Comparison of ENCODE assay signal across 6 cellular contexts in genomic region chr1:9805972-9806371, GRCh38. TPM values are rescaled to one million over a fixed set of nuclear protein-coding genes. Genes with fewer than 3 reads are reported as not detected.
A peak's percentile ranks its signal among the peaks of the same experiment; 100 is the strongest.
DNase-seq lines count a peak whose midpoint lies in the region; TF ChIP-seq lines count a peak whose summit lies in the region.
"Not testable (repeated sequence)": the region's sequence is repeated elsewhere in the genome, so short reads cannot be mapped to it uniquely, and the experiment has no call there.

No MANE protein-coding gene starts in this region.

- H2AFZ ChIP-seq in OCI-LY1 (ENCODE audit: low read length) = not testable (repeated sequence)

- H3K4me3 ChIP-seq in BLaER1; OCI-LY1 (ENCODE audit: low read depth, low read length, poor library complexity, severe bottlenecking); WERI-Rb-1 (ENCODE audit: low read depth, low read length); thyroid gland (replicated peaks in 1 of 3): not testable (repeated sequence)

- not testable (repeated sequence) for H3K9me2 ChIP-seq in OCI-LY1 (ENCODE audit: low read depth, low read length)

- peaks cover 18% of the 10 kb centered on the region for H3K4me1 Mint-ChIP-seq in chondrocyte (ENCODE audit: low read depth)

- not testable (repeated sequence) for H3K27ac ChIP-seq in BLaER1
- H3K27ac ChIP-seq in OCI-LY1 (ENCODE audit: low read depth, low read length, poor library complexity, severe bottlenecking) (peak overlapping the region; percentile 30), WERI-Rb-1 (peak overlapping the region; percentile 27; the same call in 1 of the 2 replicates), thyroid gland (peak overlapping the region in 2 of 3 donors; percentile 24 to 50)

- TF ChIP-seq CTCF in OCI-LY1 (IDR thresholded peaks at IDR 0.05; ENCODE audit: low read length); WERI-Rb-1 (IDR thresholded peaks at IDR 0.05; ENCODE audit: low read depth, low read length); chondrocyte (IDR thresholded peaks at IDR 0.05); thyroid gland (IDR thresholded peaks at IDR 0.05): not testable (repeated sequence)

- H3K9me3 Mint-ChIP-seq in chondrocyte (ENCODE audit: low read depth) = not testable (repeated sequence)

- H3K4me3 Mint-ChIP-seq in chondrocyte (ENCODE audit: unreplicated experiment) = not testable (repeated sequence)

- H3K4me1 ChIP-seq in BLaER1 (peaks cover 36% of the 10 kb centered on the region), OCI-LY1 (ENCODE audit: insufficient read depth, low read length, severe bottlenecking) (peaks cover 73% of the 10 kb centered on the region), thyroid gland (peaks cover 38 to 66% of the 10 kb centered on the region in 2 donors)

- not testable (repeated sequence) for DNase-seq in WERI-Rb-1, thyroid gland
- DNase-seq in chondrocyte (ENCODE audit: low spot score) (peak; percentile 12), mesenteric fat pad (ENCODE audit: low spot score) (peak; percentile 43)

- H3K27me3 Mint-ChIP-seq in chondrocyte (ENCODE audit: low read depth) = not testable (repeated sequence)

- peaks cover 98% of the 10 kb centered on the region for H4K20me1 ChIP-seq in BLaER1
- H4K20me1 ChIP-seq in OCI-LY1 (ENCODE audit: insufficient read depth, low read length) = not testable (repeated sequence)

- intact Hi-C loops in thyroid gland (cut with DNase I) = not testable (repeated sequence)

- peaks cover 30% of the 10 kb centered on the region for H3K36me3 ChIP-seq in BLaER1
- H3K36me3 ChIP-seq in OCI-LY1 (ENCODE audit: insufficient read depth, low read length) = peaks cover 48% of the 10 kb centered on the region
- peaks cover 24% of the 10 kb centered on the region for H3K36me3 ChIP-seq in WERI-Rb-1
- H3K36me3 ChIP-seq in thyroid gland = not testable (repeated sequence)

- 0 out of 2 replicates have a peak overlapping the region, but pooled peaks have one; percentile 9 for H3K4me2 ChIP-seq in BLaER1
- H3K4me2 ChIP-seq in OCI-LY1 (ENCODE audit: low read length) = not testable (repeated sequence)

- not testable (repeated sequence) for H3K27me3 ChIP-seq in BLaER1; OCI-LY1 (ENCODE audit: insufficient read depth, low read length); WERI-Rb-1 (ENCODE audit: insufficient read depth, low read depth, severe bottlenecking); thyroid gland

- H3K9me3 ChIP-seq in BLaER1; OCI-LY1 (ENCODE audit: low read length); WERI-Rb-1 (ENCODE audit: severe bottlenecking); thyroid gland: not testable (repeated sequence)

- H3K79me2 ChIP-seq in OCI-LY1 (ENCODE audit: insufficient read depth, low read length) = peaks cover 99% of the 10 kb centered on the region

- not testable (repeated sequence) for H3K27ac Mint-ChIP-seq in chondrocyte (ENCODE audit: unreplicated experiment)

- H3K36me3 Mint-ChIP-seq in chondrocyte (ENCODE audit: low read depth) = not testable (repeated sequence)

- WGBS in thyroid gland, 2 donors = 87 to 88% methylated on average over 5 of the region's 5 CpGs

- not testable (repeated sequence) for TF ChIP-seq POLR2A in thyroid gland (IDR thresholded peaks at IDR 0.05)

- not testable (repeated sequence) for H3K9ac ChIP-seq in BLaER1; OCI-LY1 (ENCODE audit: low read length)

- H3F3A ChIP-seq in OCI-LY1 (ENCODE audit: insufficient read depth, low read length) = not testable (repeated sequence)

RNA-seq across cellular contexts. Expression of gene CLSTN1, which starts 17.8 kb away (rescaled TPM):
- total RNA-seq in chondrocyte = 125 to 139 TPM (median 126 TPM) in 3 replicates
- total RNA-seq in mesenteric fat pad = 43.6 TPM
- 10 to 100 TPM; 59.5 to 85.0 (median 81.5) TPM for total RNA-seq in thyroid gland
